ENCODE assay signal across 17 cellular contexts in the genomic region with DNA sequence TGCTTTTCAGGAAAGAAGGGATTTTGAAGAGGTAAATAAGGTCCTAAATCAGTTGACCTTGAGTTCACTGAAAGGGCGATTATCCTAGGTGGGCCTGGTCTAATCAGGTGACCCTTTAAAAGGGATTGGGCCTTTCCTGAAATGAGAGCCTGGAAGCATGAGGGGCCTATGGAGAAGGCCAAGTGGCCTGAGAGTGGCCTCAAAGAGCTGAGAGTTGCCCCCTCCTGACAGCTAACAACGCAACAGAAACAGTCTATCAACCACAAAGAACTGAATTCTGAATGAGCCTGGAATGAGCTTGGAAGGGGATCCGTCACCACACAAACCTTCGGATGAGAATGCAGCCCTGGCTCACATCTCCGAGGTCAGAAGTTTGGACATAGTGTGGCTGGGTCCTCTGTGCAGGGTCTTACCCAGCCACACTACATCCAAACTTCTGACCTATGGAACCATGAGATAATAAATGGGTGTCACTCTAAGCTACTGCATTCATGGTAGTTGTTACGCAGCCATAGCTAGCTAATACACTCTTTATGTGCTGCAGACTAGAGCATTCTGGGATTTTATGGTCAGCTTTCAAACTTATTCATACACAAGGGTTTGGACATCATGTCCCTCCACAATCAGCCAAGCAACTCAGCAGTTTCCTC.
DNase-seq lines count a peak whose midpoint lies in the region; ATAC-seq and TF ChIP-seq lines count a peak whose summit lies in the region.
"Had no signal": no experiment of that assay in that cellular context is flagged by ENCODE, and none has a peak within 500 bp of the region (broad histone marks: within the 10 kb centered on the region; RNA-seq: fewer than 3 reads in every experiment).

No MANE protein-coding gene starts in this region.

- TF ChIP-seq EP300 in upper lobe of left lung (IDR thresholded peaks at IDR 0.05): no peak

- H3K4me1 ChIP-seq in breast epithelium (peaks cover 0 to 5% of the 10 kb centered on the region in 2 donors), mammary epithelial cell (ENCODE audit: insufficient read depth, low read length) (peaks cover 18% of the 10 kb centered on the region), neutrophil (ENCODE audit: control insufficient read depth in 1 of 2, insufficient read depth in 1 of 2, low read depth in 1 of 2, low read length in 1 of 2) (peaks cover 99 to 100% of the 10 kb centered on the region in 2 experiments), upper lobe of left lung (peaks cover 23 to 61% (median 49%) of the 10 kb centered on the region in 4 donors)

- no peaks in the 10 kb centered on the region for H4K20me1 ChIP-seq in mammary epithelial cell (ENCODE audit: insufficient read depth, low read length)

- ATAC-seq in effector memory CD8-positive, alpha-beta T cell (replicated peaks): no peak
- no peak for ATAC-seq in upper lobe of left lung (ENCODE audit: low FRiP score in 2 of 2)
- ATAC-seq in activated naive CD4-positive, alpha-beta T cell treated with anti-CD3 and anti-CD28 coated beads, Interleukin-2, amount 50 U/mL, for 72 hours: no peak
- ATAC-seq: GM12878 had no signal

- H3K79me2 ChIP-seq in mammary epithelial cell (ENCODE audit: insufficient read depth, low read length): no peaks in the 10 kb centered on the region

- H3K9me3 Mint-ChIP-seq in effector memory CD8-positive, alpha-beta T cell: peaks cover 0 to 2% of the 10 kb centered on the region in 2 donors
- H3K9me3 Mint-ChIP-seq in activated naive CD4-positive, alpha-beta T cell treated with anti-CD3 and anti-CD28 coated beads, Interleukin-2, amount 50 U/mL, for 72 hours: peaks cover 0 to 28% of the 10 kb centered on the region in 2 donors

- H3K4me2 ChIP-seq in mammary epithelial cell (ENCODE audit: insufficient read depth, low read depth, low read length): no peak overlapping the region

- H3K27ac Mint-ChIP-seq in effector memory CD8-positive, alpha-beta T cell: peak overlapping the region; percentile 90
- H3K27ac Mint-ChIP-seq in activated naive CD4-positive, alpha-beta T cell treated with anti-CD3 and anti-CD28 coated beads, Interleukin-2, amount 50 U/mL, for 72 hours: no peak overlapping the region
- H3K27ac Mint-ChIP-seq: progenitor cell of endocrine pancreas had no signal

- H3K36me3 ChIP-seq in breast epithelium (no peaks in the 10 kb centered on the region), mammary epithelial cell (ENCODE audit: insufficient read depth, low read length) (no peaks in the 10 kb centered on the region), neutrophil (no peaks in the 10 kb centered on the region), upper lobe of left lung (no peaks in the 10 kb centered on the region)
- H3K36me3 ChIP-seq: esophagus muscularis mucosa had no signal

- peak overlapping the region; percentile 62 to 64 for H3K4me3 Mint-ChIP-seq in effector memory CD8-positive, alpha-beta T cell

- no peaks in the 10 kb centered on the region for H3K27me3 Mint-ChIP-seq in effector memory CD8-positive, alpha-beta T cell
- H3K27me3 Mint-ChIP-seq: progenitor cell of endocrine pancreas had no signal

- no peak overlapping the region for H3K9ac ChIP-seq in mammary epithelial cell (ENCODE audit: insufficient read depth, low read length)

- peaks cover 35 to 40% of the 10 kb centered on the region in 2 donors for H3K4me1 Mint-ChIP-seq in effector memory CD8-positive, alpha-beta T cell (ENCODE audit: low read depth in 2 of 2)

- intact Hi-C loops in breast epithelium (cut with DNase I; ENCODE audit: low total_unique reads): no loop called here
- intact Hi-C loops in mammary epithelial cell (cut with micrococcal nuclease): no loop called here

- dilution Hi-C loops in mammary epithelial cell (cut with HindIII; ENCODE audit: low sequenced_read_pairs): no loop called here

- TF ChIP-seq CTCF in breast epithelium (IDR thresholded peaks at IDR 0.05) (no peak), mammary epithelial cell (conservative IDR thresholded peaks at IDR 0.05 in 1 of 2, IDR thresholded peaks at IDR 0.05 in 1 of 2; ENCODE audit: extremely low read depth in 1 of 2, insufficient read depth in 1 of 2, low read depth in 1 of 2, low read length in 2 of 2) (no peak), neutrophil (IDR thresholded peaks at IDR 0.05) (no peak), upper lobe of left lung (IDR thresholded peaks at IDR 0.05) (no peak)

- H3K27me3 ChIP-seq in breast epithelium: no peaks in the 10 kb centered on the region
- no peaks in the 10 kb centered on the region for H3K27me3 ChIP-seq in mammary epithelial cell (ENCODE audit: insufficient read depth, low read length)
- H3K27me3 ChIP-seq in neutrophil: no peaks in the 10 kb centered on the region
- no peaks in the 10 kb centered on the region for H3K27me3 ChIP-seq in upper lobe of left lung
- H3K27me3 ChIP-seq: esophagus muscularis mucosa had no signal

- H2AFZ ChIP-seq in mammary epithelial cell (ENCODE audit: low read depth, low read length): no peak overlapping the region

- H3K9me3 ChIP-seq in breast epithelium (peaks cover 0 to 8% of the 10 kb centered on the region in 2 donors), mammary epithelial cell (replicated peaks; ENCODE audit: insufficient read depth, low read length) (peaks cover 37% of the 10 kb centered on the region), neutrophil (no peaks in the 10 kb centered on the region), upper lobe of left lung (peaks cover 0 to 7% (median 2%) of the 10 kb centered on the region in 4 donors)

- WGBS in mammary epithelial cell (ENCODE audit: low coverage, missing lambda C conversion rate): 98% methylated on average over 5 of the region's 6 CpGs
- WGBS in upper lobe of left lung, 2 donors: 94 to 96% methylated on average over 6 of the region's 6 CpGs

- in situ Hi-C loops in mammary epithelial cell (cut with MboI; ENCODE audit: low sequenced_read_pairs in 2 of 2): no loop called here

- no peak overlapping the region for H3K4me3 ChIP-seq in breast epithelium
- no peak overlapping the region for H3K4me3 ChIP-seq in mammary epithelial cell (replicated peaks in 1 of 3; ENCODE audit: insufficient read depth in 1 of 3, low read depth in 2 of 3, low read length in 3 of 3)
- peak overlapping the region; percentile 40 to 45 for H3K4me3 ChIP-seq in neutrophil (ENCODE audit: low read depth in 1 of 2, low read length in 1 of 2)
- no peak overlapping the region for H3K4me3 ChIP-seq in upper lobe of left lung
- H3K4me3 ChIP-seq: esophagus muscularis mucosa, GM12878 had no signal

- TF ChIP-seq POLR2A in breast epithelium (IDR thresholded peaks at IDR 0.05) (no peak), upper lobe of left lung (IDR thresholded peaks at IDR 0.05) (no peak)

- BruUV-seq in mammary epithelial cell (replicated peaks; lab: Mats Ljungman, UMichigan): no TSS peak

- H3K36me3 Mint-ChIP-seq in effector memory CD8-positive, alpha-beta T cell (ENCODE audit: insufficient read depth): peaks cover 27% of the 10 kb centered on the region
- peaks cover 5 to 29% of the 10 kb centered on the region in 2 donors for H3K36me3 Mint-ChIP-seq in activated naive CD4-positive, alpha-beta T cell treated with anti-CD3 and anti-CD28 coated beads, Interleukin-2, amount 50 U/mL, for 72 hours

- DNase-seq in breast epithelium (ENCODE audit: low spot score in 2 of 2) (no peak), mammary epithelial cell (no peak), upper lobe of left lung (no peak), cerebellar cortex (ENCODE audit: low spot score) (no peak)
- DNase-seq in effector memory CD8-positive, alpha-beta T cell: no peak
- no peak for DNase-seq in NK-92 treated with Interleukin-12 subunit alpha and Interleukin-12 subunit beta, amount 100 ng/mL, for 24 hours (lab: John Stamatoyannopoulos, UW)
- no peak for DNase-seq in activated naive CD4-positive, alpha-beta T cell treated with anti-CD3 and anti-CD28 coated beads, Interleukin-2, amount 50 U/mL, for 72 hours (ENCODE audit: low spot score in 2 of 2)
- DNase-seq: activated effector memory CD4-positive, alpha-beta T cell treated with anti-CD3 and anti-CD28 coated beads, Interleukin-2, amount 50 U/mL, for 16 hours; aorta; head of caudate nucleus; NCI-H187 treated with DMSO at 0.1 percent for 48 hours; NCI-H524 had no signal

- H3K27ac ChIP-seq in breast epithelium: peak overlapping the region; percentile 84 to 86
- no peak overlapping the region for H3K27ac ChIP-seq in mammary epithelial cell (ENCODE audit: insufficient read depth, low read depth, low read length)
- H3K27ac ChIP-seq in neutrophil: peak overlapping the region; percentile 99
- peak overlapping the region; percentile 73 to 99 (median 86) for H3K27ac ChIP-seq in upper lobe of left lung
- H3K27ac ChIP-seq: 22Rv1 had no signal

- CTCF ChIA-PET in mammary epithelial cell (lab: Charles Lee; ENCODE audit: low non-redundant PET): no interaction called here

Comparison
In these comparisons a context has a peak if more than half of its experiments do, and no peak if none do; other contexts are left out.
1. H3K4me3 ChIP-seq: peak in neutrophil (2 of 2); none in breast epithelium (0 of 3), mammary epithelial cell (0 of 3) and upper lobe of left lung (0 of 4).
2. H3K27ac Mint-ChIP-seq: peak in effector memory CD8-positive, alpha-beta T cell (2 of 2); none in activated naive CD4-positive, alpha-beta T cell treated with anti-CD3 and anti-CD28 coated beads, Interleukin-2, amount 50 U/mL, for 72 hours (0 of 2).